ENCODE assay signal across 19 cellular contexts in genomic region chr7:126840869-126841268, GRCh38.
"Had no signal": no experiment of that assay in that cellular context is flagged by ENCODE, and none has a peak within 500 bp of the region (broad histone marks: within the 10 kb centered on the region; RNA-seq: fewer than 3 reads in every experiment).

No MANE protein-coding gene starts in this region.

- H3K27ac Mint-ChIP-seq: activated B cell treated with CpG ODN at 0.5 μM for 24 hours; activated CD4-positive, alpha-beta T cell treated with anti-CD3 and anti-CD28 coated beads, Interleukin-2, amount 10 ng/mL, durations not matched to agents 7 days and 5 days; activated T-helper 2 cell treated with anti-CD3 and anti-CD28 coated beads, Interferon-gamma antibody, Interleukin-2, Interleukin-4, amounts not matched to agents 10 μg/mL and 5 μg/mL and 100 μg/mL, durations not matched to agents 14 hours and 24 hours and 36 hours; natural killer cell had no signal

- H3K36me3 Mint-ChIP-seq: natural killer cell had no signal

- ATAC-seq: body of pancreas, gastrocnemius medialis, heart right ventricle, mucosa of descending colon, natural killer cell had no signal

- H3K27me3 Mint-ChIP-seq: activated CD4-positive, alpha-beta T cell treated with anti-CD3 and anti-CD28 coated beads, Interleukin-2, amount 10 ng/mL, durations not matched to agents 7 days and 5 days; central memory CD8-positive, alpha-beta T cell had no signal

- H3K36me3 ChIP-seq: gastrocnemius medialis, heart right ventricle, right atrium auricular region, stomach, thoracic aorta had no signal

- H3K4me3 Mint-ChIP-seq: activated B cell treated with CpG ODN at 0.5 μM for 24 hours; activated CD4-positive, alpha-beta T cell treated with anti-CD3 and anti-CD28 coated beads, Interleukin-2, amount 10 ng/mL, durations not matched to agents 7 days and 5 days; central memory CD8-positive, alpha-beta T cell; natural killer cell had no signal

- H3K4me1 ChIP-seq: body of pancreas, gastrocnemius medialis, heart right ventricle, right atrium auricular region, stomach had no signal

- FAIRE-seq: islet of Langerhans, small intestine had no signal

- H3K9me3 Mint-ChIP-seq: activated B cell treated with CpG ODN at 0.5 μM for 24 hours; activated CD4-positive, alpha-beta T cell treated with anti-CD3 and anti-CD28 coated beads, Interleukin-2, amount 10 ng/mL, durations not matched to agents 7 days and 5 days; activated T-helper 2 cell treated with anti-CD3 and anti-CD28 coated beads, Interferon-gamma antibody, Interleukin-2, Interleukin-4, amounts not matched to agents 10 μg/mL and 5 μg/mL and 100 μg/mL, durations not matched to agents 14 hours and 24 hours and 36 hours; central memory CD8-positive, alpha-beta T cell had no signal

- H3K4me1 Mint-ChIP-seq: activated B cell treated with CpG ODN at 0.5 μM for 24 hours; activated CD4-positive, alpha-beta T cell treated with anti-CD3 and anti-CD28 coated beads, Interleukin-2, amount 10 ng/mL, durations not matched to agents 7 days and 5 days; central memory CD8-positive, alpha-beta T cell; natural killer cell had no signal

- H3K9me3 ChIP-seq: body of pancreas, gastrocnemius medialis, heart right ventricle, mucosa of descending colon, right atrium auricular region, stomach, thoracic aorta had no signal

- DNase-seq: activated B cell treated with CpG ODN at 0.5 μM for 24 hours; activated CD4-positive, alpha-beta T cell treated with anti-CD3 and anti-CD28 coated beads, Interleukin-2, amount 10 ng/mL, durations not matched to agents 7 days and 5 days; activated naive CD4-positive, alpha-beta T cell treated with anti-CD3 and anti-CD28 coated beads, Interleukin-2, amount 50 U/mL, for 16 hours; activated T-cell treated with anti-CD3 and anti-CD28 coated beads for 4 hours; body of pancreas; effector memory CD4-positive, alpha-beta T cell; gastrocnemius medialis; heart right ventricle; mucosa of descending colon; natural killer cell; nucleus accumbens; small intestine; stomach had no signal

- H3K4me3 ChIP-seq: body of pancreas, gastrocnemius medialis, heart right ventricle, mucosa of descending colon, right atrium auricular region, stomach, thoracic aorta had no signal

- H3K27ac ChIP-seq: body of pancreas, epithelial cell of prostate, gastrocnemius medialis, heart right ventricle, right atrium auricular region, stomach, thoracic aorta had no signal

- H3K27me3 ChIP-seq: body of pancreas, gastrocnemius medialis, heart right ventricle, right atrium auricular region, stomach had no signal
